In the genomic region with DNA sequence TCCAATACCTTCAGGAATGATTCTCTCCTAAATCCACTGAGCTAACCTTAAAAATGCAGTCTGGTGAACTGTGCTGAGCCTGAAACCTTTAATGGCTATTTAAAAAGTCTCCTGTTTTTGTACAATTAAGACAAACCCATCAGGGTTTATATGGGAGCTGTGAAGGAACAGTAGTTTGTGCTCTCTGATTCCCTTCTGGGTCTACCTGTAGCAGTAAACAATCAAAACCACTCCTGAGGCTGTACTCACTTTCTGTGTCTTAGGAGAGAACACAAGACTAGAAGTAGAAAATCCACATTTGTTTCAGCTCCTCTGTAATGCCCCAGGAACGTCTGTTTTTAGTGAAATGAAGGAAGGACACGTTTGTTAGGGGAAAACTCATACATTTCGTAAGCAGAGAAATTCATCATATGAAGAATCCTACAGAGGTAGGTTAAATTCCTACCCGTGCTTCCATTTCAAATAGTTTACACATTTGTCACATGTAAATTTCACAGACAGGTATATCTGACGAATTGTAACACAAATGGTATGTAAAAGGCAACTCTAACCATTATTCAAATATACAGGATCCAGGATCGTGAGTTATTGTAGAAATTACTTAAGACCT, we compare ENCODE assay signal across 16 cellular contexts. TPM values are rescaled to one million over a fixed set of nuclear protein-coding genes. Genes with fewer than 3 reads are reported as not detected.
DNase-seq lines count a peak whose midpoint lies in the region; ATAC-seq and TF ChIP-seq lines count a peak whose summit lies in the region.
"Had no signal": no experiment of that assay in that cellular context is flagged by ENCODE, and none has a peak within 500 bp of the region (broad histone marks: within the 10 kb centered on the region; RNA-seq: fewer than 3 reads in every experiment).

No MANE protein-coding gene starts in this region.

- peak overlapping the region in 3 of 5 experiments; percentile 1 to 71 (median 22) for H3K4me3 Mint-ChIP-seq in brain
- H3K4me3 Mint-ChIP-seq in nephron progenitor cell = peak overlapping the region; percentile 63
- H3K4me3 Mint-ChIP-seq: activated T-helper 1 cell treated with anti-CD3 and anti-CD28 coated beads, Interleukin-12 subunit alpha, Interleukin-12 subunit beta, Interleukin-2, Interleukin-4 antibody, amounts not matched to agents 30 ng/mL and 10 ng/mL and 1 ng/mL, durations not matched to agents 14 hours and 24 hours and 36 hours; effector memory CD8-positive, alpha-beta T cell had no signal

- no peak overlapping the region; a peak in 1 of 22 replicates for H3K27ac ChIP-seq in BLaER1 treated with 17β-estradiol and CSF1 and Interleukin-3, amounts not matched to agents 10 nM and 100 nM
- no peak overlapping the region for H3K27ac ChIP-seq in IMR-90 (ENCODE audit: insufficient read depth, low read length)
- peak overlapping the region in 2 of 12 donors; percentile 8 to 25 for H3K27ac ChIP-seq in heart left ventricle
- H3K27ac ChIP-seq: Peyer's patch had no signal

- dilution Hi-C loops in IMR-90 (cut with HindIII; ENCODE audit: low sequenced_read_pairs, unreplicated experiment) = no loop called here

- H3K18ac ChIP-seq in IMR-90 (ENCODE audit: low read depth, low read length) = no peak overlapping the region

- H3K9me3 Mint-ChIP-seq in brain (no peaks in the 10 kb centered on the region), nephron progenitor cell (no peaks in the 10 kb centered on the region)
- H3K9me3 Mint-ChIP-seq: activated T-helper 1 cell treated with anti-CD3 and anti-CD28 coated beads, Interleukin-12 subunit alpha, Interleukin-12 subunit beta, Interleukin-2, Interleukin-4 antibody, amounts not matched to agents 30 ng/mL and 10 ng/mL and 1 ng/mL, durations not matched to agents 14 hours and 24 hours and 36 hours; effector memory CD8-positive, alpha-beta T cell had no signal

- H3K23ac ChIP-seq in IMR-90 (ENCODE audit: low read depth, low read length) = no peak overlapping the region

- no peaks in the 10 kb centered on the region for H3K9me3 ChIP-seq in BLaER1 treated with 17β-estradiol and CSF1 and Interleukin-3, amounts not matched to agents 10 nM and 100 nM (replicated peaks in 1 of 11)
- no peaks in the 10 kb centered on the region for H3K9me3 ChIP-seq in IMR-90 (ENCODE audit: control insufficient read depth, insufficient read depth, low read length)
- H3K9me3 ChIP-seq in heart left ventricle = no peaks in the 10 kb centered on the region
- H3K9me3 ChIP-seq: Peyer's patch had no signal

- CTCF ChIA-PET in IMR-90 (lab: Yijun Ruan, JAX) = interaction anchor here (0.7 kb wide), 1 partner anchor 63 kb away, joined by 4 read pairs; no protein-coding TSS in a partner anchor

- H3K79me1 ChIP-seq in IMR-90 (ENCODE audit: low read depth in 1 of 2, low read length in 2 of 2) = peaks cover 13 to 57% of the 10 kb centered on the region in 2 experiments

- TF ChIP-seq POLR2A in IMR-90 (IDR thresholded peaks at IDR 0.05; ENCODE audit: low read depth, low read length) = no peak
- TF ChIP-seq POLR2A in heart left ventricle (IDR thresholded peaks at IDR 0.05) = no peak

- H3K4me1 Mint-ChIP-seq in brain (peaks cover 61% of the 10 kb centered on the region), nephron progenitor cell (peaks cover 69% of the 10 kb centered on the region)

- peaks cover 8% of the 10 kb centered on the region for H3K36me3 Mint-ChIP-seq in brain
- H3K36me3 Mint-ChIP-seq in nephron progenitor cell (ENCODE audit: low read depth) = peaks cover 6% of the 10 kb centered on the region

- POLR2A ChIA-PET in IMR-90 (lab: Charles Lee; ENCODE audit: unreplicated experiment) = interaction anchor here (0.5 to 0.6 kb wide), 3 partner anchors 63 to 270 kb away, joined by 3 read pairs; no protein-coding TSS in a partner anchor

- no peak overlapping the region; a peak in 1 of 20 replicates for H3K4me3 ChIP-seq in BLaER1 treated with 17β-estradiol and CSF1 and Interleukin-3, amounts not matched to agents 10 nM and 100 nM
- H3K4me3 ChIP-seq in IMR-90 (ENCODE audit: insufficient read depth, low read depth, low read length) (no peak overlapping the region), heart left ventricle (no peak overlapping the region)
- H3K4me3 ChIP-seq: Peyer's patch had no signal

- no peak overlapping the region for H2BK5ac ChIP-seq in IMR-90 (ENCODE audit: low read depth, low read length, poor library complexity, severe bottlenecking)

- H2BK120ac ChIP-seq in IMR-90 (ENCODE audit: low read depth, low read length) = no peak overlapping the region

- H3K27ac Mint-ChIP-seq in brain = peak overlapping the region in 1 of 5 experiments; percentile 17
- H3K27ac Mint-ChIP-seq in nephron progenitor cell = peak overlapping the region; percentile 73
- H3K27ac Mint-ChIP-seq: activated T-helper 1 cell treated with anti-CD3 and anti-CD28 coated beads, Interleukin-12 subunit alpha, Interleukin-12 subunit beta, Interleukin-2, Interleukin-4 antibody, amounts not matched to agents 30 ng/mL and 10 ng/mL and 1 ng/mL, durations not matched to agents 14 hours and 24 hours and 36 hours; effector memory CD8-positive, alpha-beta T cell had no signal

- H3K56ac ChIP-seq in IMR-90 (ENCODE audit: extremely low read depth, insufficient read depth, low read length) = no peak overlapping the region

- no peak for ATAC-seq in IMR-90 (ENCODE audit: low read depth)
- ATAC-seq in sciatic nerve = no peak
- no peak for ATAC-seq in heart left ventricle
- ATAC-seq: effector memory CD8-positive, alpha-beta T cell; left ventricle myocardium superior had no signal

- H2AK5ac ChIP-seq in IMR-90 (ENCODE audit: low read depth, low read length) = no peak overlapping the region

- H4K20me1 ChIP-seq in BLaER1 treated with 17β-estradiol and CSF1 and Interleukin-3, amounts not matched to agents 10 nM and 100 nM = peaks cover 78 to 84% (median 82%) of the 10 kb centered on the region in 11 experiments
- H4K20me1 ChIP-seq in IMR-90 (ENCODE audit: insufficient read depth, low read length) = peaks cover 57% of the 10 kb centered on the region

- H2AK9ac ChIP-seq in IMR-90 (replicated peaks; ENCODE audit: low read depth, low read length, poor library complexity) = no peak overlapping the region

- H3K4ac ChIP-seq in IMR-90 (ENCODE audit: low read depth, low read length) = no peak overlapping the region

- TF ChIP-seq CTCF in IMR-90 (conservative IDR thresholded peaks at IDR 0.05; ENCODE audit: low read depth, low read length) (no peak), brain (conservative IDR thresholded peaks at IDR 0.05) (no peak), nephron progenitor cell (IDR thresholded peaks at IDR 0.05) (no peak), heart left ventricle (IDR thresholded peaks at IDR 0.05) (no peak)

- H3K36me3 ChIP-seq in BLaER1 treated with 17β-estradiol and CSF1 and Interleukin-3, amounts not matched to agents 10 nM and 100 nM = peaks cover 0 to 32% (median 4%) of the 10 kb centered on the region in 11 experiments; a peak in 8 of 22 replicates
- no peaks in the 10 kb centered on the region for H3K36me3 ChIP-seq in IMR-90 (ENCODE audit: control insufficient read depth, insufficient read depth, low read length)
- no peaks in the 10 kb centered on the region for H3K36me3 ChIP-seq in heart left ventricle
- H3K36me3 ChIP-seq: Peyer's patch had no signal

- peaks cover 60 to 78% (median 69%) of the 10 kb centered on the region in 10 experiments for H3K4me1 ChIP-seq in BLaER1 treated with 17β-estradiol and CSF1 and Interleukin-3, amounts not matched to agents 10 nM and 100 nM
- H3K4me1 ChIP-seq in IMR-90 (ENCODE audit: control insufficient read depth, insufficient read depth, low read length) (peaks cover 13% of the 10 kb centered on the region), heart left ventricle (peaks cover 0 to 64% (median 39%) of the 10 kb centered on the region in 12 donors)

- no peak overlapping the region for H4K91ac ChIP-seq in IMR-90 (ENCODE audit: insufficient read depth, low read depth, low read length)

- no peak overlapping the region for H3K14ac ChIP-seq in IMR-90 (replicated peaks; ENCODE audit: low read depth, low read length)

- no peak for DNase-seq in IMR-90
- no peak for DNase-seq in nephron progenitor cell
- DNase-seq in sciatic nerve (ENCODE audit: low spot score) = no peak
- no peak for DNase-seq in heart left ventricle
- no peak for DNase-seq in NCI-H524 treated with DMSO at 0.1 percent for 48 hours (lab: John Stamatoyannopoulos, UW)
- DNase-seq in head of caudate nucleus = no peak
- DNase-seq: COR-L47; effector memory CD8-positive, alpha-beta T cell; GOT3; left ventricle myocardium superior; NCI-H2081; NCI-H748 treated with DMSO at 0.1 percent for 48 hours had no signal

- H4K8ac ChIP-seq in IMR-90 (ENCODE audit: low read depth in 2 of 2, low read length in 2 of 2) = no peak overlapping the region

- intact Hi-C loops in IMR-90 (cut with micrococcal nuclease) (loop anchor here (5.0 to 10.0 kb wide), 5 partner anchors 62 to 275 kb away; no protein-coding TSS in a partner anchor), sciatic nerve (cut with DNase I) (loop anchor here (10.0 kb wide), 1 partner anchor 125 kb away; no protein-coding TSS in a partner anchor), heart left ventricle (cut with DNase I) (loop anchor here (5.0 to 10.0 kb wide), 11 partner anchors 37 to 417 kb away; no protein-coding TSS in a partner anchor), head of caudate nucleus (cut with DNase I) (loop anchor here (10.0 kb wide), 2 partner anchors 295 to 415 kb away; no protein-coding TSS in a partner anchor)

- TSS peak; percentile 18 for BruUV-seq in IMR-90 (replicated peaks; lab: Mats Ljungman, UMichigan)

- no peak overlapping the region for H2BK20ac ChIP-seq in IMR-90 (ENCODE audit: low read depth, low read length)

- H3K9me1 ChIP-seq in IMR-90 (ENCODE audit: insufficient read depth, low read length) = peaks cover 3% of the 10 kb centered on the region; the same call in 1 of the 2 replicates

- H3K9ac ChIP-seq in BLaER1 treated with 17β-estradiol and CSF1 and Interleukin-3, amounts not matched to agents 10 nM and 100 nM = peak overlapping the region in 7 of 11 experiments; percentile 13 to 98 (median 95); a peak in 6 of 22 replicates
- H3K9ac ChIP-seq in IMR-90 (ENCODE audit: low read depth, low read length) = no peak overlapping the region

- TF ChIP-seq RAD21 in IMR-90 (IDR thresholded peaks at IDR 0.05; ENCODE audit: low read length) = no peak

- H3K27me3 ChIP-seq in BLaER1 treated with 17β-estradiol and CSF1 and Interleukin-3, amounts not matched to agents 10 nM and 100 nM = no peaks in the 10 kb centered on the region
- H3K27me3 ChIP-seq in IMR-90 (ENCODE audit: control insufficient read depth, insufficient read depth, low read length) (no peaks in the 10 kb centered on the region), heart left ventricle (no peaks in the 10 kb centered on the region)
- H3K27me3 ChIP-seq: Peyer's patch had no signal

- WGBS in IMR-90 (ENCODE audit: extremely low coverage in 2 of 2, insufficient read length in 1 of 2), 2 experiments = no CpG with 5 or more reads among the region's 6 CpGs
- WGBS in heart left ventricle, 4 donors = 63 to 81% (median 72%) methylated on average over 6 of the region's 6 CpGs

- H3K4me2 ChIP-seq in BLaER1 treated with 17β-estradiol and CSF1 and Interleukin-3, amounts not matched to agents 10 nM and 100 nM = peak overlapping the region; percentile 85 to 98 (median 92)
- no peak overlapping the region for H3K4me2 ChIP-seq in IMR-90 (ENCODE audit: low read depth, low read length)

- no peak overlapping the region for H4K5ac ChIP-seq in IMR-90 (ENCODE audit: low read depth, low read length)

- H2BK15ac ChIP-seq in IMR-90 (ENCODE audit: low read depth, low read length) = no peak overlapping the region

- in situ Hi-C loops in IMR-90 (cut with MboI; ENCODE audit: low sequenced_read_pairs) = loop anchor here (10.0 kb wide), 1 partner anchor 415 kb away; no protein-coding TSS in a partner anchor

- peaks cover 11% of the 10 kb centered on the region for H3K27me3 Mint-ChIP-seq in brain
- no peaks in the 10 kb centered on the region for H3K27me3 Mint-ChIP-seq in nephron progenitor cell (ENCODE audit: low read depth, poor library complexity)
- H3K27me3 Mint-ChIP-seq: effector memory CD8-positive, alpha-beta T cell had no signal

- H2AFZ ChIP-seq in IMR-90 (replicated peaks; ENCODE audit: low read length, poor library complexity) = no peak overlapping the region

RNA-seq across cellular contexts. Expression of a gene that starts 2.6 kb away (rescaled TPM):
- 19.7 TPM in 2 replicates for total RNA-seq in IMR-90 (2012; rRNA removed)
- 45.2 and 46.4 TPM in 2 replicates for polyA plus RNA-seq in IMR-90 (2012; rRNA removed)
- polyA plus RNA-seq in IMR-90 (2012; cell fraction: cytosol; rRNA removed) = 45.4 and 65.3 TPM in 2 replicates
- 19.7 and 27.9 TPM in 2 replicates for polyA plus RNA-seq in IMR-90 (2012; cell fraction: nucleus; rRNA removed; ENCODE audit: low replicate concordance)
- polyA plus RNA-seq in brain (ENCODE audit: insufficient read depth, low read depth, low replicate concordance) = 61.2 TPM
- 156 TPM for total RNA-seq in sciatic nerve
- 100 to 1,000 TPM in 8 of 9 donors, 10 to 100 TPM in 1; 96.5 to 173 (median 127) TPM for total RNA-seq in heart left ventricle
- polyA plus RNA-seq in heart left ventricle = 10 to 100 TPM; 51.9 to 64.7 TPM
